In the genomic region with DNA sequence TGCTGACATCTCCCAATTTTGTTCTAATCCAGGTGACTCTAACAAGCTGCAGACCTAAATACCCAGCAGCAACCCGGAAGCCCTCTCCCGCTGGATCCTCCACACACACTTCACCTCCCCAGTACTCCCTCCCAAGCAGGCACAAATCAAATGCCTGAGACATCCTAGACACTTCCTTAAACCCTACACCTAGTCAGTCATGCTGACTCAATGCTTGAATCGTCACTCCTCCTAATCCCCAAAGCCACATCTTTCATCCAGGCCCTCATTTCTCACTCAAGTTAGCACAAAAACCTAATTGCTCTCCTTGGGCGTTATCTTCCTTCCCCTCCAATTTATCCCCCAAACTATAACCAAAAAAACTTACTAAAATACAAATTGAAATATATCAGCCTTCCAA, we compare ENCODE assay signal across 21 cellular contexts. TPM values are rescaled to one million over a fixed set of nuclear protein-coding genes. Genes with fewer than 3 reads are reported as not detected.
DNase-seq lines count a peak whose midpoint lies in the region; ATAC-seq and TF ChIP-seq lines count a peak whose summit lies in the region.
"Had no signal": no experiment of that assay in that cellular context is flagged by ENCODE, and none has a peak within 500 bp of the region (broad histone marks: within the 10 kb centered on the region; RNA-seq: fewer than 3 reads in every experiment).

No MANE protein-coding gene starts in this region.

- no peaks in the 10 kb centered on the region for H3K27me3 Mint-ChIP-seq in activated naive CD4-positive, alpha-beta T cell treated with anti-CD3 and anti-CD28 coated beads, Interleukin-2, amount 10 ng/mL, durations not matched to agents 7 days and 5 days
- H3K27me3 Mint-ChIP-seq: activated naive CD8-positive, alpha-beta T cell treated with anti-CD3 and anti-CD28 coated beads for 36 hours had no signal

- no peaks in the 10 kb centered on the region for H3K9me3 Mint-ChIP-seq in activated naive CD4-positive, alpha-beta T cell treated with anti-CD3 and anti-CD28 coated beads, Interleukin-2, amount 50 U/mL, for 72 hours
- H3K9me3 Mint-ChIP-seq in activated naive CD4-positive, alpha-beta T cell treated with anti-CD3 and anti-CD28 coated beads, Interleukin-2, amount 10 ng/mL, durations not matched to agents 7 days and 5 days: no peaks in the 10 kb centered on the region
- H3K9me3 Mint-ChIP-seq: activated naive CD8-positive, alpha-beta T cell treated with anti-CD3 and anti-CD28 coated beads for 36 hours; activated T-helper 1 cell treated with anti-CD3 and anti-CD28 coated beads, Interleukin-12 subunit alpha, Interleukin-12 subunit beta, Interleukin-2, Interleukin-4 antibody, amounts not matched to agents 30 ng/mL and 10 ng/mL and 1 ng/mL, durations not matched to agents 14 hours and 24 hours and 36 hours had no signal

- no peak overlapping the region for H3K27ac ChIP-seq in RWPE2 (ENCODE audit: poor library complexity, severe bottlenecking)
- no peak overlapping the region for H3K27ac ChIP-seq in PC-9
- no peak overlapping the region for H3K27ac ChIP-seq in sigmoid colon
- H3K27ac ChIP-seq: gastrocnemius medialis, KMS-11, tibial nerve had no signal

- intact Hi-C loops in PC-9 (cut with micrococcal nuclease; ENCODE audit: unreplicated experiment): no loop called here
- intact Hi-C loops in sigmoid colon (cut with DNase I): no loop called here

- peak overlapping the region; percentile 14 to 47 for H3K27ac Mint-ChIP-seq in activated naive CD4-positive, alpha-beta T cell treated with anti-CD3 and anti-CD28 coated beads, Interleukin-2, amount 50 U/mL, for 72 hours
- no peak overlapping the region for H3K27ac Mint-ChIP-seq in activated naive CD4-positive, alpha-beta T cell treated with anti-CD3 and anti-CD28 coated beads, Interleukin-2, amount 10 ng/mL, durations not matched to agents 7 days and 5 days
- H3K27ac Mint-ChIP-seq: activated naive CD8-positive, alpha-beta T cell treated with anti-CD3 and anti-CD28 coated beads for 36 hours; activated T-helper 1 cell treated with anti-CD3 and anti-CD28 coated beads, Interleukin-12 subunit alpha, Interleukin-12 subunit beta, Interleukin-2, Interleukin-4 antibody, amounts not matched to agents 30 ng/mL and 10 ng/mL and 1 ng/mL, durations not matched to agents 14 hours and 24 hours and 36 hours had no signal

- no peaks in the 10 kb centered on the region for H3K9me3 ChIP-seq in RWPE2 (ENCODE audit: severe bottlenecking)
- no peaks in the 10 kb centered on the region for H3K9me3 ChIP-seq in PC-9 (ENCODE audit: insufficient read depth, low read depth)
- H3K9me3 ChIP-seq in sigmoid colon: no peaks in the 10 kb centered on the region
- H3K9me3 ChIP-seq: gastrocnemius medialis, stomach, tibial nerve had no signal

- H3K4me1 Mint-ChIP-seq in activated naive CD4-positive, alpha-beta T cell treated with anti-CD3 and anti-CD28 coated beads, Interleukin-2, amount 10 ng/mL, durations not matched to agents 7 days and 5 days: no peaks in the 10 kb centered on the region
- H3K4me1 Mint-ChIP-seq: activated naive CD8-positive, alpha-beta T cell treated with anti-CD3 and anti-CD28 coated beads for 36 hours had no signal

- no peak for TF ChIP-seq CTCF in RWPE2 (IDR thresholded peaks at IDR 0.05; ENCODE audit: poor library complexity, severe bottlenecking)
- no peak for TF ChIP-seq CTCF in fibroblast of mammary gland (conservative IDR thresholded peaks at IDR 0.05; ENCODE audit: control insufficient read depth, insufficient read depth, low read depth, low read length)
- no peak for TF ChIP-seq CTCF in PC-9 (conservative IDR thresholded peaks at IDR 0.05)
- no peak for TF ChIP-seq CTCF in sigmoid colon (IDR thresholded peaks at IDR 0.05)

- H2AFZ ChIP-seq in PC-9: no peak overlapping the region

- no peak overlapping the region for H3K4me2 ChIP-seq in PC-9
- H3K4me2 ChIP-seq: KMS-11 had no signal

- CTCF ChIA-PET in activated naive CD4-positive, alpha-beta T cell treated with anti-CD3 and anti-CD28 coated beads, Interleukin-2, amount 10 ng/mL, durations not matched to agents 7 days and 5 days (lab: Charles Lee): interaction anchor here (1.0 to 1.8 kb wide), 5 partner anchors 9 to 31 kb away, joined by 3 to 7 read pairs (median 5); no protein-coding TSS in a partner anchor
- CTCF ChIA-PET in PC-9 (lab: Charles Lee): no interaction called here

- TF ChIP-seq EP300 in sigmoid colon (IDR thresholded peaks at IDR 0.05): no peak

- H3K4me3 Mint-ChIP-seq in activated naive CD4-positive, alpha-beta T cell treated with anti-CD3 and anti-CD28 coated beads, Interleukin-2, amount 10 ng/mL, durations not matched to agents 7 days and 5 days: no peak overlapping the region
- H3K4me3 Mint-ChIP-seq: activated naive CD8-positive, alpha-beta T cell treated with anti-CD3 and anti-CD28 coated beads for 36 hours; activated T-helper 1 cell treated with anti-CD3 and anti-CD28 coated beads, Interleukin-12 subunit alpha, Interleukin-12 subunit beta, Interleukin-2, Interleukin-4 antibody, amounts not matched to agents 30 ng/mL and 10 ng/mL and 1 ng/mL, durations not matched to agents 14 hours and 24 hours and 36 hours had no signal

- H3K36me3 ChIP-seq in RWPE2 (ENCODE audit: low read depth) (peaks cover 35% of the 10 kb centered on the region), PC-9 (ENCODE audit: low read depth) (0 out of 2 replicates have a peak, but pooled peaks cover 6% of the 10 kb centered on the region), sigmoid colon (peaks cover 0 to 51% (median 3%) of the 10 kb centered on the region in 4 donors)

- H4K20me1 ChIP-seq in PC-9 (ENCODE audit: insufficient read depth): no peaks in the 10 kb centered on the region

- no TSS peak for BruUV-seq in PC-9 (replicated peaks; lab: Mats Ljungman, UMichigan)

- no peaks in the 10 kb centered on the region for H3F3A ChIP-seq in PC-9 (ENCODE audit: insufficient read depth, low read depth)

- no peak overlapping the region for H3K4me3 ChIP-seq in RWPE2 (ENCODE audit: severe bottlenecking)
- H3K4me3 ChIP-seq in fibroblast of mammary gland (ENCODE audit: control insufficient read depth, low read depth, low read length): no peak overlapping the region
- H3K4me3 ChIP-seq in PC-9: no peak overlapping the region
- no peak overlapping the region for H3K4me3 ChIP-seq in sigmoid colon
- H3K4me3 ChIP-seq: gastrocnemius medialis, stomach, tibial nerve had no signal

- no peak for TF ChIP-seq POLR2A in sigmoid colon (IDR thresholded peaks at IDR 0.05)

- DNase-seq in activated naive CD4-positive, alpha-beta T cell treated with anti-CD3 and anti-CD28 coated beads, Interleukin-2, amount 50 U/mL, for 72 hours (ENCODE audit: low spot score in 2 of 2): no peak
- DNase-seq in activated naive CD4-positive, alpha-beta T cell treated with anti-CD3 and anti-CD28 coated beads, Interleukin-2, amount 10 ng/mL, durations not matched to agents 7 days and 5 days: no peak
- no peak for DNase-seq in RWPE2 (ENCODE audit: low spot score)
- DNase-seq in fibroblast of mammary gland (ENCODE audit: low read depth): peak; percentile 34
- no peak for DNase-seq in NCI-H524 treated with DMSO at 0.1 percent for 48 hours (lab: John Stamatoyannopoulos, UW)
- no peak for DNase-seq in PC-9
- no peak for DNase-seq in sigmoid colon
- DNase-seq: activated CD4-positive, alpha-beta T cell treated with anti-CD3 and anti-CD28 coated beads for 48 hours; activated naive CD8-positive, alpha-beta T cell treated with anti-CD3 and anti-CD28 coated beads for 36 hours; cerebellar nuclear complex; gastrocnemius medialis; NCI-H187; NCI-H774; nucleus accumbens; stimulated activated CD4-positive, alpha-beta T cell treated with anti-CD3 and anti-CD28 coated beads, Interleukin-12 subunit alpha, Interleukin-12 subunit beta, amount 100 ng/mL, for 4 hours; stomach; T-helper 1 cell had no signal

- peaks cover 10% of the 10 kb centered on the region for H3K4me1 ChIP-seq in RWPE2 (ENCODE audit: insufficient read depth, poor library complexity, severe bottlenecking)
- no peaks in the 10 kb centered on the region for H3K4me1 ChIP-seq in PC-9 (replicated peaks; ENCODE audit: insufficient read depth)
- no peaks in the 10 kb centered on the region for H3K4me1 ChIP-seq in sigmoid colon
- H3K4me1 ChIP-seq: gastrocnemius medialis, tibial nerve had no signal

- H3K36me3 Mint-ChIP-seq in activated naive CD4-positive, alpha-beta T cell treated with anti-CD3 and anti-CD28 coated beads, Interleukin-2, amount 50 U/mL, for 72 hours: peaks cover 4 to 21% of the 10 kb centered on the region in 2 donors
- H3K36me3 Mint-ChIP-seq in activated naive CD4-positive, alpha-beta T cell treated with anti-CD3 and anti-CD28 coated beads, Interleukin-2, amount 10 ng/mL, durations not matched to agents 7 days and 5 days: peaks cover 39% of the 10 kb centered on the region

- H3K27me3 ChIP-seq in RWPE2 (ENCODE audit: insufficient read depth, poor library complexity, severe bottlenecking) (no peaks in the 10 kb centered on the region), PC-9 (ENCODE audit: insufficient read depth, low read depth) (no peaks in the 10 kb centered on the region), sigmoid colon (no peaks in the 10 kb centered on the region)
- H3K27me3 ChIP-seq: gastrocnemius medialis, stomach, tibial nerve had no signal

- ATAC-seq in activated naive CD4-positive, alpha-beta T cell treated with anti-CD3 and anti-CD28 coated beads, Interleukin-2, amount 50 U/mL, for 72 hours: no peak
- ATAC-seq in RWPE2 (ENCODE audit: low read depth) (peak; percentile 81), HG03025 (IDR thresholded peaks at IDR 0.05; ENCODE audit: low FRiP score, unreplicated experiment) (no peak)
- ATAC-seq: gastrocnemius medialis had no signal

- WGBS in sigmoid colon, 2 donors: 71 to 73% methylated on average over 4 of the region's 4 CpGs

- H3K9me2 ChIP-seq in PC-9 (ENCODE audit: insufficient read depth): no peaks in the 10 kb centered on the region

- H3K79me2 ChIP-seq in PC-9 (ENCODE audit: low read depth): no peaks in the 10 kb centered on the region

- POLR2A ChIA-PET in PC-9 (lab: Charles Lee; ENCODE audit: unreplicated experiment): interaction anchor here (0.5 kb wide), 1 partner anchor 738 kb away, joined by 8 read pairs; no protein-coding TSS in a partner anchor

RNA-seq across cellular contexts. Expression of gene CMC2, which starts 32.7 kb away (rescaled TPM):
- 100 to 1,000 TPM; 107 to 144 TPM for total RNA-seq in activated naive CD4-positive, alpha-beta T cell treated with anti-CD3 and anti-CD28 coated beads, Interleukin-2, amount 50 U/mL, for 72 hours
- total RNA-seq in PC-9 (2021): 89.5 and 106 TPM in 2 replicates
- total RNA-seq in sigmoid colon: 10 to 100 TPM; 35.2 to 54.6 (median 45.7) TPM
- polyA plus RNA-seq in sigmoid colon: 100 to 1,000 TPM; 107 to 136 (median 124) TPM

RNA-seq across cellular contexts. Expression of gene CENPN, which starts 33.0 kb away (rescaled TPM):
- total RNA-seq in activated naive CD4-positive, alpha-beta T cell treated with anti-CD3 and anti-CD28 coated beads, Interleukin-2, amount 50 U/mL, for 72 hours: 10 to 100 TPM; 41.7 to 57.9 TPM
- total RNA-seq in PC-9 (2021) (68.9 and 84.2 TPM in 2 replicates), sigmoid colon (1 to 10 TPM; 3.8 to 5.3 (median 4.2) TPM)
- 10 to 100 TPM in 2 of 3 donors, 1 to 10 TPM in 1; 5.4 to 12.1 (median 10.4) TPM for polyA plus RNA-seq in sigmoid colon

Comparison
In these comparisons a context has a peak if more than half of its experiments do, and no peak if none do; other contexts are left out.
1. RNA of gene CENPN, which starts 33.0 kb away (total RNA-seq): 68.9 to 84.2 TPM in PC-9 and 41.7 to 57.9 TPM in activated naive CD4-positive, alpha-beta T cell treated with anti-CD3 and anti-CD28 coated beads, Interleukin-2, amount 50 U/mL, for 72 hours; 3.8 to 5.3 TPM in sigmoid colon; every median in the first group is over 4 times any median in the second.